In the genomic region with DNA sequence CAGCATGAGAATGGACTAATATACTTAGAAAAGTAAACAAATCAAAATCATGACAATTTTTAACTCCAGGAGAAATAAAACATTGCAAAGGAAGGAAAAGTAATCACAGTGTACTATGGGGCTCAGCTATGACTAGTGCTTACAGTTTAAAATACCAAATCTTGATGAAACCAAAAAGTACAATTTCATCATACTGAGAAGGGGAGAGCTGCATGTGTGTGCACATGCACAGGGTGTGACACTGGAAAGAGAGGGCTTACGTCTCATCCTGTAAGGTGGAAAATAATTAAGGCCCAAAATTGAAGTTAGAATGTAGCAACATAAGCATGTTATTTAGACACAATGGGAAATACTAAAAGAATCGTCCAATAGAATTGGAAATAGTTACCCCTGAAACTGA, we compare ENCODE assay signal across 39 cellular contexts.
"Had no signal": no experiment of that assay in that cellular context is flagged by ENCODE, and none has a peak within 500 bp of the region (broad histone marks: within the 10 kb centered on the region; RNA-seq: fewer than 3 reads in every experiment).

No MANE protein-coding gene starts in this region.

- H3K9me3 ChIP-seq: adrenal gland, ascending aorta, body of pancreas, breast epithelium had no signal

- FAIRE-seq: astrocyte, bronchial epithelial cell had no signal

- ATAC-seq: activated naive CD4-positive, alpha-beta T cell treated with anti-CD3 and anti-CD28 coated beads, Interleukin-2, amount 50 U/mL, for 72 hours; activated naive CD8-positive, alpha-beta T cell treated with anti-CD3 and anti-CD28 coated beads, Interleukin-2, amount 50 U/mL, for 24 hours; activated T-cell treated with anti-CD3 and anti-CD28 coated beads, Interleukin-2, amount 50 U/mL, for 4 hours; activated T-cell treated with anti-CD3 and anti-CD28 coated beads, Interleukin-2, amount 50 U/mL, for 72 hours; activated T-helper 17 cell treated with anti-CD3 and anti-CD28 coated beads, Interleukin-2, amount 50 U/mL, for 72 hours; body of pancreas had no signal

- H3K36me3 ChIP-seq: adrenal gland, brain microvascular endothelial cell, breast epithelium, cardiac muscle cell had no signal

- H3K4me1 ChIP-seq: adrenal gland, ascending aorta, body of pancreas, breast epithelium had no signal

- H3K27ac Mint-ChIP-seq: activated naive CD4-positive, alpha-beta T cell treated with anti-CD3 and anti-CD28 coated beads for 36 hours; activated naive CD4-positive, alpha-beta T cell treated with anti-CD3 and anti-CD28 coated beads, Interleukin-2, amount 10 ng/mL, durations not matched to agents 7 days and 5 days; activated naive CD4-positive, alpha-beta T cell treated with anti-CD3 and anti-CD28 coated beads, Interleukin-2, amount 50 U/mL, for 24 hours; activated naive CD4-positive, alpha-beta T cell treated with anti-CD3 and anti-CD28 coated beads, Interleukin-2, amount 50 U/mL, for 72 hours; activated naive CD8-positive, alpha-beta T cell; activated naive CD8-positive, alpha-beta T cell treated with anti-CD3 and anti-CD28 coated beads for 36 hours; activated naive CD8-positive, alpha-beta T cell treated with anti-CD3 and anti-CD28 coated beads, Interleukin-2, amount 10 ng/mL, durations not matched to agents 7 days and 5 days; activated naive CD8-positive, alpha-beta T cell treated with anti-CD3 and anti-CD28 coated beads, Interleukin-2, amount 50 U/mL, for 24 hours; activated T-cell treated with anti-CD3 and anti-CD28 coated beads, Interleukin-2, amount 50 U/mL, for 24 hours; activated T-cell treated with anti-CD3 and anti-CD28 coated beads, Interleukin-2, amount 50 U/mL, for 72 hours; activated T-helper 1 cell treated with anti-CD3 and anti-CD28 coated beads, Interleukin-12 subunit alpha, Interleukin-12 subunit beta, Interleukin-2, Interleukin-4 antibody, amounts not matched to agents 30 ng/mL and 10 ng/mL and 1 ng/mL, durations not matched to agents 14 hours and 24 hours and 36 hours; activated T-helper 17 cell treated with anti-CD3 and anti-CD28 coated beads, Interleukin-2, amount 50 U/mL, for 72 hours; activated T-helper 2 cell treated with anti-CD3 and anti-CD28 coated beads, Interferon-gamma antibody, Interleukin-2, Interleukin-4, amounts not matched to agents 10 μg/mL and 5 μg/mL and 100 μg/mL, durations not matched to agents 14 hours and 24 hours and 36 hours; brain had no signal

- H3K27me3 Mint-ChIP-seq: activated naive CD4-positive, alpha-beta T cell treated with anti-CD3 and anti-CD28 coated beads, Interleukin-2, amount 10 ng/mL, durations not matched to agents 7 days and 5 days; activated naive CD4-positive, alpha-beta T cell treated with anti-CD3 and anti-CD28 coated beads, Interleukin-2, amount 50 U/mL, for 24 hours; activated naive CD8-positive, alpha-beta T cell; activated naive CD8-positive, alpha-beta T cell treated with anti-CD3 and anti-CD28 coated beads for 36 hours; activated naive CD8-positive, alpha-beta T cell treated with anti-CD3 and anti-CD28 coated beads, Interleukin-2, amount 10 ng/mL, durations not matched to agents 7 days and 5 days; activated naive CD8-positive, alpha-beta T cell treated with anti-CD3 and anti-CD28 coated beads, Interleukin-2, amount 50 U/mL, for 24 hours; activated T-cell treated with anti-CD3 and anti-CD28 coated beads, Interleukin-2, amount 50 U/mL, for 24 hours; activated T-helper 17 cell treated with anti-CD3 and anti-CD28 coated beads, Interleukin-2, amount 50 U/mL, for 72 hours; brain; central memory CD8-positive, alpha-beta T cell had no signal

- H3K4me3 Mint-ChIP-seq: activated naive CD4-positive, alpha-beta T cell treated with anti-CD3 and anti-CD28 coated beads for 36 hours; activated naive CD4-positive, alpha-beta T cell treated with anti-CD3 and anti-CD28 coated beads, Interleukin-2, amount 10 ng/mL, durations not matched to agents 7 days and 5 days; activated naive CD4-positive, alpha-beta T cell treated with anti-CD3 and anti-CD28 coated beads, Interleukin-2, amount 50 U/mL, for 24 hours; activated naive CD8-positive, alpha-beta T cell; activated naive CD8-positive, alpha-beta T cell treated with anti-CD3 and anti-CD28 coated beads for 36 hours; activated naive CD8-positive, alpha-beta T cell treated with anti-CD3 and anti-CD28 coated beads, Interleukin-2, amount 10 ng/mL, durations not matched to agents 7 days and 5 days; activated naive CD8-positive, alpha-beta T cell treated with anti-CD3 and anti-CD28 coated beads, Interleukin-2, amount 50 U/mL, for 24 hours; activated T-cell treated with anti-CD3 and anti-CD28 coated beads, Interleukin-2, amount 50 U/mL, for 24 hours; activated T-cell treated with anti-CD3 and anti-CD28 coated beads, Interleukin-2, amount 50 U/mL, for 4 hours; activated T-cell treated with anti-CD3 and anti-CD28 coated beads, Interleukin-2, amount 50 U/mL, for 72 hours; activated T-helper 1 cell treated with anti-CD3 and anti-CD28 coated beads, Interleukin-12 subunit alpha, Interleukin-12 subunit beta, Interleukin-2, Interleukin-4 antibody, amounts not matched to agents 30 ng/mL and 10 ng/mL and 1 ng/mL, durations not matched to agents 14 hours and 24 hours and 36 hours; activated T-helper 17 cell treated with anti-CD3 and anti-CD28 coated beads, Interleukin-2, amount 50 U/mL, for 72 hours; brain; central memory CD8-positive, alpha-beta T cell had no signal

- H3K9me3 Mint-ChIP-seq: activated naive CD4-positive, alpha-beta T cell treated with anti-CD3 and anti-CD28 coated beads for 36 hours; activated naive CD4-positive, alpha-beta T cell treated with anti-CD3 and anti-CD28 coated beads, Interleukin-2, amount 50 U/mL, for 24 hours; activated naive CD8-positive, alpha-beta T cell treated with anti-CD3 and anti-CD28 coated beads, Interleukin-2, amount 50 U/mL, for 24 hours; activated T-cell treated with anti-CD3 and anti-CD28 coated beads, Interleukin-2, amount 50 U/mL, for 24 hours; activated T-cell treated with anti-CD3 and anti-CD28 coated beads, Interleukin-2, amount 50 U/mL, for 4 hours; activated T-helper 1 cell treated with anti-CD3 and anti-CD28 coated beads, Interleukin-12 subunit alpha, Interleukin-12 subunit beta, Interleukin-2, Interleukin-4 antibody, amounts not matched to agents 30 ng/mL and 10 ng/mL and 1 ng/mL, durations not matched to agents 14 hours and 24 hours and 36 hours; activated T-helper 17 cell treated with anti-CD3 and anti-CD28 coated beads, Interleukin-2, amount 50 U/mL, for 72 hours; activated T-helper 2 cell treated with anti-CD3 and anti-CD28 coated beads, Interferon-gamma antibody, Interleukin-2, Interleukin-4, amounts not matched to agents 10 μg/mL and 5 μg/mL and 100 μg/mL, durations not matched to agents 14 hours and 24 hours and 36 hours; central memory CD8-positive, alpha-beta T cell had no signal

- H3K4me1 Mint-ChIP-seq: brain had no signal

- H3K27ac ChIP-seq: adrenal gland, ascending aorta, body of pancreas, brain microvascular endothelial cell, breast epithelium, cardiac muscle cell had no signal

- DNase-seq: activated effector memory CD4-positive, alpha-beta T cell treated with anti-CD3 and anti-CD28 coated beads, Interleukin-2, amount 50 U/mL, for 16 hours; activated effector memory CD4-positive, alpha-beta T cell treated with Interleukin-2 at 50 U/mL for 16 hours; activated gamma-delta T cell; activated gamma-delta T cell treated with Interleukin-2 at 50 U/mL for 16 hours; activated naive CD4-positive, alpha-beta T cell; activated naive CD4-positive, alpha-beta T cell treated with anti-CD3 and anti-CD28 coated beads for 36 hours; activated naive CD4-positive, alpha-beta T cell treated with anti-CD3 and anti-CD28 coated beads, Interleukin-2, amount 10 ng/mL, durations not matched to agents 7 days and 5 days; activated naive CD4-positive, alpha-beta T cell treated with anti-CD3 and anti-CD28 coated beads, Interleukin-2, amount 50 U/mL, for 16 hours; activated naive CD4-positive, alpha-beta T cell treated with Interleukin-2 at 50 U/mL for 16 hours; activated naive CD8-positive, alpha-beta T cell treated with anti-CD3 and anti-CD28 coated beads for 36 hours; activated naive CD8-positive, alpha-beta T cell treated with anti-CD3 and anti-CD28 coated beads, Interleukin-2, amount 10 ng/mL, durations not matched to agents 7 days and 5 days; activated naive CD8-positive, alpha-beta T cell treated with anti-CD3 and anti-CD28 coated beads, Interleukin-2, amount 50 U/mL, for 24 hours; activated T-cell treated with anti-CD3 and anti-CD28 coated beads, Interleukin-2, amount 50 U/mL, for 24 hours; activated T-cell treated with anti-CD3 and anti-CD28 coated beads, Interleukin-2, amount 50 U/mL, for 4 hours; activated T-cell treated with anti-CD3 and anti-CD28 coated beads, Interleukin-2, amount 50 U/mL, for 48 hours; activated T-cell treated with anti-CD3 and anti-CD28 coated beads, Interleukin-2, amount 50 U/mL, for 72 hours; adrenal gland; amniotic stem cell; amygdala; anterior cingulate cortex; aorta; body of pancreas; brain microvascular endothelial cell; caudate nucleus; central memory CD4-positive, alpha-beta T cell; cerebellar nuclear complex had no signal

- H3K27me3 ChIP-seq: adrenal gland, ascending aorta, body of pancreas, brain microvascular endothelial cell, breast epithelium, cardiac muscle cell had no signal

- H3K4me3 ChIP-seq: adrenal gland, ascending aorta, body of pancreas, breast epithelium, cardiac muscle cell had no signal
